1 cellular context compared by ENCODE assay signal in the genomic region with DNA sequence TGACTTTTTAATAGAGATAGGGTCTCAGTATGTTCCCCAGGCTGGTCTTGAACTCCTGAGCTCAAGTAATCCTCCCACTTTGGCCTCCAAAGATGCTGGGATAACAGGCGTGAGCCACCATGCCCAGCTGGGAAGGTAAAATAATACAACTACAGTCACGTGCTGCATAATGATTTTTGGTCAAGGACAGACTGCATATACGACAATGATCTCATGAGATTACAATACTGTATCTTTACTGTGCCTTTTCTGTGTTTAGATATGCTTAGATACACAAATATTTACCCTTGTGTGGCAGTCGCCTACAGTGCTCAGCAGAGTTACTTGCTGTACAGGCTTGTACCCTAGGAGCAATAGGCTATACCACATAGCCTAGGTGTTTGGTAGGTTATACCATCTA.
TF ChIP-seq lines count a peak whose summit lies in the region.

No MANE protein-coding gene starts in this region.

TF ChIP-seq in HepG2, 621 proteins besides CTCF, POLR2A, EP300 and RAD21 (continued from another document and continues in another):
- TF ChIP-seq, protein P1, sequence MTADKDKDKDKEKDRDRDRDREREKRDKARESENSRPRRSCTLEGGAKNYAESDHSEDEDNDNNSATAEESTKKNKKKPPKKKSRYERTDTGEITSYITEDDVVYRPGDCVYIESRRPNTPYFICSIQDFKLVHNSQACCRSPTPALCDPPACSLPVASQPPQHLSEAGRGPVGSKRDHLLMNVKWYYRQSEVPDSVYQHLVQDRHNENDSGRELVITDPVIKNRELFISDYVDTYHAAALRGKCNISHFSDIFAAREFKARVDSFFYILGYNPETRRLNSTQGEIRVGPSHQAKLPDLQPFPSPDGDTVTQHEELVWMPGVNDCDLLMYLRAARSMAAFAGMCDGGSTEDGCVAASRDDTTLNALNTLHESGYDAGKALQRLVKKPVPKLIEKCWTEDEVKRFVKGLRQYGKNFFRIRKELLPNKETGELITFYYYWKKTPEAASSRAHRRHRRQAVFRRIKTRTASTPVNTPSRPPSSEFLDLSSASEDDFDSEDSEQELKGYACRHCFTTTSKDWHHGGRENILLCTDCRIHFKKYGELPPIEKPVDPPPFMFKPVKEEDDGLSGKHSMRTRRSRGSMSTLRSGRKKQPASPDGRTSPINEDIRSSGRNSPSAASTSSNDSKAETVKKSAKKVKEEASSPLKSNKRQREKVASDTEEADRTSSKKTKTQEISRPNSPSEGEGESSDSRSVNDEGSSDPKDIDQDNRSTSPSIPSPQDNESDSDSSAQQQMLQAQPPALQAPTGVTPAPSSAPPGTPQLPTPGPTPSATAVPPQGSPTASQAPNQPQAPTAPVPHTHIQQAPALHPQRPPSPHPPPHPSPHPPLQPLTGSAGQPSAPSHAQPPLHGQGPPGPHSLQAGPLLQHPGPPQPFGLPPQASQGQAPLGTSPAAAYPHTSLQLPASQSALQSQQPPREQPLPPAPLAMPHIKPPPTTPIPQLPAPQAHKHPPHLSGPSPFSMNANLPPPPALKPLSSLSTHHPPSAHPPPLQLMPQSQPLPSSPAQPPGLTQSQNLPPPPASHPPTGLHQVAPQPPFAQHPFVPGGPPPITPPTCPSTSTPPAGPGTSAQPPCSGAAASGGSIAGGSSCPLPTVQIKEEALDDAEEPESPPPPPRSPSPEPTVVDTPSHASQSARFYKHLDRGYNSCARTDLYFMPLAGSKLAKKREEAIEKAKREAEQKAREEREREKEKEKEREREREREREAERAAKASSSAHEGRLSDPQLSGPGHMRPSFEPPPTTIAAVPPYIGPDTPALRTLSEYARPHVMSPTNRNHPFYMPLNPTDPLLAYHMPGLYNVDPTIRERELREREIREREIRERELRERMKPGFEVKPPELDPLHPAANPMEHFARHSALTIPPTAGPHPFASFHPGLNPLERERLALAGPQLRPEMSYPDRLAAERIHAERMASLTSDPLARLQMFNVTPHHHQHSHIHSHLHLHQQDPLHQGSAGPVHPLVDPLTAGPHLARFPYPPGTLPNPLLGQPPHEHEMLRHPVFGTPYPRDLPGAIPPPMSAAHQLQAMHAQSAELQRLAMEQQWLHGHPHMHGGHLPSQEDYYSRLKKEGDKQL (CRISPR knock-in tag; IDR thresholded peaks at IDR 0.05; ENCODE audit: low read depth) = no peak
- TF ChIP-seq MED8 (CRISPR knock-in tag; IDR thresholded peaks at IDR 0.05; ENCODE audit: insufficient replicate concordance) = no peak
- TF ChIP-seq HNRNPH1 (optimal IDR thresholded peaks at IDR 0.05; ENCODE audit: low read depth, low read length) = no peak
- no peak for TF ChIP-seq NR2F2 (IDR thresholded peaks at IDR 0.05; ENCODE audit: borderline replicate concordance, low read depth)
- TF ChIP-seq, protein P2, sequence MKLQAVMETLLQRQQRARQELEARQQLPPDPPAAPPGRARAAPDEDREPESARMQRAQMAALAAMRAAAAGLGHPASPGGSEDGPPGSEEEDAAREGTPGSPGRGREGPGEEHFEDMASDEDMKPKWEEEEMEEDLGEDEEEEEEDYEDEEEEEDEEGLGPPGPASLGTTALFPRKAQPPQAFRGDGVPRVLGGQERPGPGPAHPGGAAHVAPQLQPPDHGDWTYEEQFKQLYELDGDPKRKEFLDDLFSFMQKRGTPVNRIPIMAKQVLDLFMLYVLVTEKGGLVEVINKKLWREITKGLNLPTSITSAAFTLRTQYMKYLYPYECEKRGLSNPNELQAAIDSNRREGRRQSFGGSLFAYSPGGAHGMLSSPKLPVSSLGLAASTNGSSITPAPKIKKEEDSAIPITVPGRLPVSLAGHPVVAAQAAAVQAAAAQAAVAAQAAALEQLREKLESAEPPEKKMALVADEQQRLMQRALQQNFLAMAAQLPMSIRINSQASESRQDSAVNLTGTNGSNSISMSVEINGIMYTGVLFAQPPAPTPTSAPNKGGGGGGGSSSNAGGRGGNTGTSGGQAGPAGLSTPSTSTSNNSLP (IDR thresholded peaks at IDR 0.05; ENCODE audit: low read depth, low read length) = peak; percentile 83; the same call in 1 of the 2 replicates
- TF ChIP-seq REPIN1 (CRISPR knock-in tag; IDR thresholded peaks at IDR 0.05; ENCODE audit: borderline replicate concordance, low read depth) = 0 out of 2 replicates have a peak, but pooled peaks have one; percentile 60
- TF ChIP-seq HNRNPL (IDR thresholded peaks at IDR 0.05; ENCODE audit: low read depth, low read length) = no peak
- no peak for TF ChIP-seq DR1 (CRISPR knock-in tag; IDR thresholded peaks at IDR 0.05)
- TF ChIP-seq SOX6 (IDR thresholded peaks at IDR 0.05) = no peak
- peak; percentile 81 for TF ChIP-seq SOX6 (CRISPR knock-in tag; IDR thresholded peaks at IDR 0.05)
- TF ChIP-seq, protein P3, sequence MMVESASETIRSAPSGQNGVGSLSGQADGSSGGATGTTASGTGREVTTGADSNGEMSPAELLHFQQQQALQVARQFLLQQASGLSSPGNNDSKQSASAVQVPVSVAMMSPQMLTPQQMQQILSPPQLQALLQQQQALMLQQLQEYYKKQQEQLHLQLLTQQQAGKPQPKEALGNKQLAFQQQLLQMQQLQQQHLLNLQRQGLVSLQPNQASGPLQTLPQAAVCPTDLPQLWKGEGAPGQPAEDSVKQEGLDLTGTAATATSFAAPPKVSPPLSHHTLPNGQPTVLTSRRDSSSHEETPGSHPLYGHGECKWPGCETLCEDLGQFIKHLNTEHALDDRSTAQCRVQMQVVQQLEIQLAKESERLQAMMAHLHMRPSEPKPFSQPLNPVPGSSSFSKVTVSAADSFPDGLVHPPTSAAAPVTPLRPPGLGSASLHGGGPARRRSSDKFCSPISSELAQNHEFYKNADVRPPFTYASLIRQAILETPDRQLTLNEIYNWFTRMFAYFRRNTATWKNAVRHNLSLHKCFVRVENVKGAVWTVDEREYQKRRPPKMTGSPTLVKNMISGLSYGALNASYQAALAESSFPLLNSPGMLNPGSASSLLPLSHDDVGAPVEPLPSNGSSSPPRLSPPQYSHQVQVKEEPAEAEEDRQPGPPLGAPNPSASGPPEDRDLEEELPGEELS (CRISPR knock-in tag; IDR thresholded peaks at IDR 0.05) = peak; percentile 73
- TF ChIP-seq, protein P4, sequence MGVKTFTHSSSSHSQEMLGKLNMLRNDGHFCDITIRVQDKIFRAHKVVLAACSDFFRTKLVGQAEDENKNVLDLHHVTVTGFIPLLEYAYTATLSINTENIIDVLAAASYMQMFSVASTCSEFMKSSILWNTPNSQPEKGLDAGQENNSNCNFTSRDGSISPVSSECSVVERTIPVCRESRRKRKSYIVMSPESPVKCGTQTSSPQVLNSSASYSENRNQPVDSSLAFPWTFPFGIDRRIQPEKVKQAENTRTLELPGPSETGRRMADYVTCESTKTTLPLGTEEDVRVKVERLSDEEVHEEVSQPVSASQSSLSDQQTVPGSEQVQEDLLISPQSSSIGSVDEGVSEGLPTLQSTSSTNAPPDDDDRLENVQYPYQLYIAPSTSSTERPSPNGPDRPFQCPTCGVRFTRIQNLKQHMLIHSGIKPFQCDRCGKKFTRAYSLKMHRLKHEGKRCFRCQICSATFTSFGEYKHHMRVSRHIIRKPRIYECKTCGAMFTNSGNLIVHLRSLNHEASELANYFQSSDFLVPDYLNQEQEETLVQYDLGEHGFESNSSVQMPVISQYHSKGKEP (CRISPR knock-in tag; IDR thresholded peaks at IDR 0.05) = no peak
- TF ChIP-seq PHF21A (CRISPR knock-in tag; IDR thresholded peaks at IDR 0.05) = no peak
- TF ChIP-seq, protein P5, sequence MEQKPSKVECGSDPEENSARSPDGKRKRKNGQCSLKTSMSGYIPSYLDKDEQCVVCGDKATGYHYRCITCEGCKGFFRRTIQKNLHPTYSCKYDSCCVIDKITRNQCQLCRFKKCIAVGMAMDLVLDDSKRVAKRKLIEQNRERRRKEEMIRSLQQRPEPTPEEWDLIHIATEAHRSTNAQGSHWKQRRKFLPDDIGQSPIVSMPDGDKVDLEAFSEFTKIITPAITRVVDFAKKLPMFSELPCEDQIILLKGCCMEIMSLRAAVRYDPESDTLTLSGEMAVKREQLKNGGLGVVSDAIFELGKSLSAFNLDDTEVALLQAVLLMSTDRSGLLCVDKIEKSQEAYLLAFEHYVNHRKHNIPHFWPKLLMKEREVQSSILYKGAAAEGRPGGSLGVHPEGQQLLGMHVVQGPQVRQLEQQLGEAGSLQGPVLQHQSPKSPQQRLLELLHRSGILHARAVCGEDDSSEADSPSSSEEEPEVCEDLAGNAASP (CRISPR knock-in tag; IDR thresholded peaks at IDR 0.05; ENCODE audit: borderline replicate concordance) = 0 out of 2 replicates have a peak, but pooled peaks have one; percentile 13
- no peak for TF ChIP-seq HHEX (CRISPR knock-in tag; IDR thresholded peaks at IDR 0.05)
- no peak for TF ChIP-seq POLR2AphosphoS2 (IDR thresholded peaks at IDR 0.05; ENCODE audit: low read depth, low read length)
- TF ChIP-seq, protein P6, sequence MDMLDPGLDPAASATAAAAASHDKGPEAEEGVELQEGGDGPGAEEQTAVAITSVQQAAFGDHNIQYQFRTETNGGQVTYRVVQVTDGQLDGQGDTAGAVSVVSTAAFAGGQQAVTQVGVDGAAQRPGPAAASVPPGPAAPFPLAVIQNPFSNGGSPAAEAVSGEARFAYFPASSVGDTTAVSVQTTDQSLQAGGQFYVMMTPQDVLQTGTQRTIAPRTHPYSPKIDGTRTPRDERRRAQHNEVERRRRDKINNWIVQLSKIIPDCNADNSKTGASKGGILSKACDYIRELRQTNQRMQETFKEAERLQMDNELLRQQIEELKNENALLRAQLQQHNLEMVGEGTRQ (IDR thresholded peaks at IDR 0.05; ENCODE audit: low read depth, low read length) = peak; percentile 83
- TF ChIP-seq, protein P6 (CRISPR knock-in tag; IDR thresholded peaks at IDR 0.05; ENCODE audit: borderline replicate concordance) = peak; percentile 87; the same call in 1 of the 2 replicates
- TF ChIP-seq SP4 (CRISPR knock-in tag; IDR thresholded peaks at IDR 0.05) = no peak
- TF ChIP-seq ZMYM4 (CRISPR knock-in tag; IDR thresholded peaks at IDR 0.05) = no peak
- TF ChIP-seq ZMYM2 (CRISPR knock-in tag; IDR thresholded peaks at IDR 0.05) = 0 out of 2 replicates have a peak, but pooled peaks have one; percentile 35
- no peak for TF ChIP-seq NR2F1 (CRISPR knock-in tag; IDR thresholded peaks at IDR 0.05)
- TF ChIP-seq ZNF331 (CRISPR knock-in tag; IDR thresholded peaks at IDR 0.05) = peak; percentile 17; the same call in 1 of the 2 replicates
- no peak for TF ChIP-seq ZNF10 (CRISPR knock-in tag; IDR thresholded peaks at IDR 0.05; ENCODE audit: borderline replicate concordance, low read depth)
- TF ChIP-seq MAFF (IDR thresholded peaks at IDR 0.05; ENCODE audit: low read depth, low read length) = 0 out of 2 replicates have a peak, but pooled peaks have one; percentile 44
- peak; percentile 51; the same call in 1 of the 2 replicates for TF ChIP-seq RAD51 (IDR thresholded peaks at IDR 0.05; ENCODE audit: borderline replicate concordance)
- TF ChIP-seq PAF1 (CRISPR knock-in tag; IDR thresholded peaks at IDR 0.05) = no peak
- TF ChIP-seq, protein P7, sequence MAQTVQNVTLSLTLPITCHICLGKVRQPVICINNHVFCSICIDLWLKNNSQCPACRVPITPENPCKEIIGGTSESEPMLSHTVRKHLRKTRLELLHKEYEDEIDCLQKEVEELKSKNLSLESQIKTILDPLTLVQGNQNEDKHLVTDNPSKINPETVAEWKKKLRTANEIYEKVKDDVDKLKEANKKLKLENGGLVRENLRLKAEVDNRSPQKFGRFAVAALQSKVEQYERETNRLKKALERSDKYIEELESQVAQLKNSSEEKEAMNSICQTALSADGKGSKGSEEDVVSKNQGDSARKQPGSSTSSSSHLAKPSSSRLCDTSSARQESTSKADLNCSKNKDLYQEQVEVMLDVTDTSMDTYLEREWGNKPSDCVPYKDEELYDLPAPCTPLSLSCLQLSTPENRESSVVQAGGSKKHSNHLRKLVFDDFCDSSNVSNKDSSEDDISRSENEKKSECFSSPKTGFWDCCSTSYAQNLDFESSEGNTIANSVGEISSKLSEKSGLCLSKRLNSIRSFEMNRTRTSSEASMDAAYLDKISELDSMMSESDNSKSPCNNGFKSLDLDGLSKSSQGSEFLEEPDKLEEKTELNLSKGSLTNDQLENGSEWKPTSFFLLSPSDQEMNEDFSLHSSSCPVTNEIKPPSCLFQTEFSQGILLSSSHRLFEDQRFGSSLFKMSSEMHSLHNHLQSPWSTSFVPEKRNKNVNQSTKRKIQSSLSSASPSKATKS (CRISPR knock-in tag; IDR thresholded peaks at IDR 0.05) = no peak
- no peak for TF ChIP-seq FOXP1 (IDR thresholded peaks at IDR 0.05)
- peak; percentile 69 for TF ChIP-seq FOXP1 (CRISPR knock-in tag; IDR thresholded peaks at IDR 0.05)
- TF ChIP-seq RCOR2 (CRISPR knock-in tag; IDR thresholded peaks at IDR 0.05) = peak; percentile 18; the same call in 1 of the 2 replicates
- no peak for TF ChIP-seq ATF7 (IDR thresholded peaks at IDR 0.05)
- no peak for TF ChIP-seq ATF7 (CRISPR knock-in tag; IDR thresholded peaks at IDR 0.05)
- TF ChIP-seq POLR2G (IDR thresholded peaks at IDR 0.05; ENCODE audit: low read depth, low read length) = no peak
- no peak for TF ChIP-seq KAT7 (CRISPR knock-in tag; IDR thresholded peaks at IDR 0.05; ENCODE audit: borderline replicate concordance)
- peak; percentile 33; the same call in 1 of the 2 replicates for TF ChIP-seq KDM1A (CRISPR knock-in tag; IDR thresholded peaks at IDR 0.05)
- 0 out of 2 replicates have a peak, but pooled peaks have one; percentile 50 for TF ChIP-seq SMYD3 (CRISPR knock-in tag; IDR thresholded peaks at IDR 0.05)
- no peak; the same call in 1 of the 2 replicates for TF ChIP-seq HMG20A (CRISPR knock-in tag; IDR thresholded peaks at IDR 0.05; ENCODE audit: borderline replicate concordance)
- peak; percentile 35; the same call in 1 of the 2 replicates for TF ChIP-seq GATAD2A (CRISPR knock-in tag; IDR thresholded peaks at IDR 0.05)
- TF ChIP-seq, protein P8, sequence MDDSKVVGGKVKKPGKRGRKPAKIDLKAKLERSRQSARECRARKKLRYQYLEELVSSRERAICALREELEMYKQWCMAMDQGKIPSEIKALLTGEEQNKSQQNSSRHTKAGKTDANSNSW (CRISPR knock-in tag; IDR thresholded peaks at IDR 0.05; ENCODE audit: borderline replicate concordance) = no peak
- no peak for TF ChIP-seq NFKBIZ (CRISPR knock-in tag; IDR thresholded peaks at IDR 0.05)
- no peak for TF ChIP-seq ZSCAN31 (CRISPR knock-in tag; IDR thresholded peaks at IDR 0.05; ENCODE audit: low read depth)
- 0 out of 2 replicates have a peak, but pooled peaks have one; percentile 22 for TF ChIP-seq TARDBP (CRISPR knock-in tag; IDR thresholded peaks at IDR 0.05)
- TF ChIP-seq ZNF619 (CRISPR knock-in tag; IDR thresholded peaks at IDR 0.05) = no peak
- TF ChIP-seq, protein P9, sequence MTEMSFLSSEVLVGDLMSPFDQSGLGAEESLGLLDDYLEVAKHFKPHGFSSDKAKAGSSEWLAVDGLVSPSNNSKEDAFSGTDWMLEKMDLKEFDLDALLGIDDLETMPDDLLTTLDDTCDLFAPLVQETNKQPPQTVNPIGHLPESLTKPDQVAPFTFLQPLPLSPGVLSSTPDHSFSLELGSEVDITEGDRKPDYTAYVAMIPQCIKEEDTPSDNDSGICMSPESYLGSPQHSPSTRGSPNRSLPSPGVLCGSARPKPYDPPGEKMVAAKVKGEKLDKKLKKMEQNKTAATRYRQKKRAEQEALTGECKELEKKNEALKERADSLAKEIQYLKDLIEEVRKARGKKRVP (CRISPR knock-in tag; IDR thresholded peaks at IDR 0.05) = no peak
- no peak for TF ChIP-seq ZNF251 (CRISPR knock-in tag; IDR thresholded peaks at IDR 0.05)
- no peak for TF ChIP-seq ZNF138 (CRISPR knock-in tag; IDR thresholded peaks at IDR 0.05; ENCODE audit: low read depth)
- no peak for TF ChIP-seq GABPB1 (CRISPR knock-in tag; IDR thresholded peaks at IDR 0.05)
